ENCODE assay signal across 13 cellular contexts in genomic region chr3:100891033-100891432, GRCh38.
DNase-seq lines count a peak whose midpoint lies in the region; ATAC-seq and TF ChIP-seq lines count a peak whose summit lies in the region.
"Had no signal": no experiment of that assay in that cellular context is flagged by ENCODE, and none has a peak within 500 bp of the region (broad histone marks: within the 10 kb centered on the region; RNA-seq: fewer than 3 reads in every experiment).

No MANE protein-coding gene starts in this region.

- no peak overlapping the region for H2BK120ac ChIP-seq in IMR-90 (ENCODE audit: low read depth, low read length)

- no peak overlapping the region for H4K8ac ChIP-seq in IMR-90 (ENCODE audit: low read depth in 2 of 2, low read length in 2 of 2)

- H2BK5ac ChIP-seq in IMR-90 (ENCODE audit: low read depth, low read length, poor library complexity, severe bottlenecking): no peak overlapping the region

- TF ChIP-seq CTCF in IMR-90 (conservative IDR thresholded peaks at IDR 0.05; ENCODE audit: low read depth, low read length) (peak; percentile 66), kidney epithelial cell (IDR thresholded peaks at IDR 0.05; ENCODE audit: insufficient read depth, low read length, poor library complexity, severe bottlenecking) (peak; percentile 6), dorsolateral prefrontal cortex (IDR thresholded peaks at IDR 0.05 in 54 of 56, conservative IDR thresholded peaks at IDR 0.05 in 2 of 56; ENCODE audit: low read depth in 1 of 56, partially characterized antibody in 56 of 56) (peak in 5 of 56 donors; percentile 6 to 18 (median 10))

- ATAC-seq in IMR-90 (ENCODE audit: low read depth) (peak; percentile 77), HG02588 (IDR thresholded peaks at IDR 0.05; ENCODE audit: unreplicated experiment) (no peak)
- ATAC-seq: stimulated activated naive B cell treated with anti-CD40 and anti-IgM and Interleukin-4, amounts not matched to agents 10 μg/mL and 1 μg/mL and 100 μg/mL, for 72 hours had no signal

- no peaks in the 10 kb centered on the region for H4K20me1 ChIP-seq in IMR-90 (ENCODE audit: insufficient read depth, low read length)

- H3K4ac ChIP-seq in IMR-90 (ENCODE audit: low read depth, low read length): no peak overlapping the region

- no peak overlapping the region for H3K18ac ChIP-seq in IMR-90 (ENCODE audit: low read depth, low read length)

- H3K27ac ChIP-seq in IMR-90 (ENCODE audit: insufficient read depth, low read length) (no peak overlapping the region), dorsolateral prefrontal cortex (no peak overlapping the region)

- no peak overlapping the region for H2AK9ac ChIP-seq in IMR-90 (replicated peaks; ENCODE audit: low read depth, low read length, poor library complexity)

- no peak overlapping the region for H4K91ac ChIP-seq in IMR-90 (ENCODE audit: insufficient read depth, low read depth, low read length)

- no CpG with 5 or more reads among the region's 2 CpGs for WGBS in IMR-90 (ENCODE audit: extremely low coverage in 2 of 2, insufficient read length in 1 of 2), 2 experiments

- no peak overlapping the region for H2BK20ac ChIP-seq in IMR-90 (ENCODE audit: low read depth, low read length)

- CTCF ChIA-PET in IMR-90 (lab: Yijun Ruan, JAX): interaction anchor here (4.2 kb wide), 1 partner anchor 305 kb away, joined by 30 read pairs; no protein-coding TSS in a partner anchor

- H3K4me2 ChIP-seq in IMR-90 (ENCODE audit: low read depth, low read length): no peak overlapping the region

- H2AK5ac ChIP-seq in IMR-90 (ENCODE audit: low read depth, low read length): no peak overlapping the region

- no TSS peak for BruUV-seq in IMR-90 (replicated peaks; lab: Mats Ljungman, UMichigan)

- no peak overlapping the region for H4K5ac ChIP-seq in IMR-90 (ENCODE audit: low read depth, low read length)

- TF ChIP-seq RAD21 in IMR-90 (IDR thresholded peaks at IDR 0.05; ENCODE audit: low read length): peak; percentile 75

- H3K36me3 ChIP-seq in IMR-90 (ENCODE audit: control insufficient read depth, insufficient read depth, low read length): no peaks in the 10 kb centered on the region
- no peaks in the 10 kb centered on the region for H3K36me3 ChIP-seq in kidney epithelial cell (ENCODE audit: control insufficient read depth, insufficient read depth, low read length)

- POLR2A ChIA-PET in IMR-90 (lab: Charles Lee; ENCODE audit: unreplicated experiment): no interaction called here

- H3K14ac ChIP-seq in IMR-90 (replicated peaks; ENCODE audit: low read depth, low read length): no peak overlapping the region

- H3K9ac ChIP-seq in IMR-90 (ENCODE audit: low read depth, low read length): no peak overlapping the region

- H2AFZ ChIP-seq in IMR-90 (replicated peaks; ENCODE audit: low read length, poor library complexity): no peak overlapping the region

- no peaks in the 10 kb centered on the region for H3K9me3 ChIP-seq in IMR-90 (ENCODE audit: control insufficient read depth, insufficient read depth, low read length)

- dilution Hi-C loops in IMR-90 (cut with HindIII; ENCODE audit: low sequenced_read_pairs, unreplicated experiment): no loop called here

- DNase-seq in COLO829 (ENCODE audit: low spot score) (peak; percentile 54), IMR-90 (peak; percentile 82), astrocyte of the hippocampus (ENCODE audit: low read depth, low spot score) (peak; percentile 34), kidney epithelial cell (ENCODE audit: low read depth) (no peak), dorsolateral prefrontal cortex (no peak), NCI-H345 (lab: John Stamatoyannopoulos, UW) (no peak)
- no peak for DNase-seq in stimulated activated CD4-positive, alpha-beta T cell treated with anti-CD3 and anti-CD28 coated beads, Interleukin-2, amount 100 ng/mL, for 48 hours
- DNase-seq: activated B cell treated with CpG ODN at 0.5 μM for 24 hours; activated naive CD8-positive, alpha-beta T cell treated with anti-CD3 and anti-CD28 coated beads for 36 hours; KBM-7; stimulated activated CD4-positive, alpha-beta T cell treated with anti-CD3 and anti-CD28 coated beads, Interleukin-12 subunit alpha, Interleukin-12 subunit beta, amount 100 ng/mL, for 4 hours; stimulated activated naive B cell treated with anti-CD40 and anti-IgM and Interleukin-4, amounts not matched to agents 10 μg/mL and 1 μg/mL and 100 μg/mL, for 72 hours had no signal

- in situ Hi-C loops in IMR-90 (cut with MboI; ENCODE audit: low sequenced_read_pairs): loop anchor here (5.0 kb wide), 1 partner anchor 301 kb away; no protein-coding TSS in a partner anchor

- no peaks in the 10 kb centered on the region for H3K4me1 ChIP-seq in IMR-90 (ENCODE audit: control insufficient read depth, insufficient read depth, low read length)

- intact Hi-C loops in IMR-90 (cut with micrococcal nuclease) (loop anchor here (2.0 to 10.0 kb wide), 4 partner anchors 154 to 674 kb away; partner anchors contain the start of gene TRMT10C), dorsolateral prefrontal cortex (cut with DNase I) (no loop called here)

- H3K79me1 ChIP-seq in IMR-90 (ENCODE audit: low read depth in 1 of 2, low read length in 2 of 2): no peaks in the 10 kb centered on the region

- H3K4me3 ChIP-seq in IMR-90 (ENCODE audit: insufficient read depth, low read depth, low read length) (no peak overlapping the region), kidney epithelial cell (ENCODE audit: low read depth, low read length) (no peak overlapping the region), dorsolateral prefrontal cortex (no peak overlapping the region)

- no peak overlapping the region for H3K23ac ChIP-seq in IMR-90 (ENCODE audit: low read depth, low read length)

- no peak overlapping the region for H2BK15ac ChIP-seq in IMR-90 (ENCODE audit: low read depth, low read length)

- no peak overlapping the region for H3K56ac ChIP-seq in IMR-90 (ENCODE audit: extremely low read depth, insufficient read depth, low read length)

- no peak for TF ChIP-seq POLR2A in IMR-90 (IDR thresholded peaks at IDR 0.05; ENCODE audit: low read depth, low read length)

- no peaks in the 10 kb centered on the region for H3K27me3 ChIP-seq in IMR-90 (ENCODE audit: control insufficient read depth, insufficient read depth, low read length)
- no peaks in the 10 kb centered on the region for H3K27me3 ChIP-seq in kidney epithelial cell (ENCODE audit: control insufficient read depth, insufficient read depth, low read length)
- peaks cover 0 to 5% (median 0%) of the 10 kb centered on the region in 45 donors for H3K27me3 ChIP-seq in dorsolateral prefrontal cortex

- no peaks in the 10 kb centered on the region for H3K9me1 ChIP-seq in IMR-90 (ENCODE audit: insufficient read depth, low read length)

TF ChIP-seq in IMR-90, 13 proteins besides CTCF, POLR2A, EP300 and RAD21:
- TF ChIP-seq MAFK (IDR thresholded peaks at IDR 0.05; ENCODE audit: low read depth, low read length) (peak; percentile 60; the same call in 1 of the 2 replicates), NFE2L2 (IDR thresholded peaks at IDR 0.05; ENCODE audit: low read depth, low read length) (peak; percentile 23; the same call in 1 of the 2 replicates), CEBPB (IDR thresholded peaks at IDR 0.05; ENCODE audit: low read depth, low read length) (no peak), CHD1 (IDR thresholded peaks at IDR 0.05; ENCODE audit: low read depth, low read length) (no peak), SMC3 (IDR thresholded peaks at IDR 0.05; ENCODE audit: low read depth, low read length) (peak; percentile 74), BHLHE40 (IDR thresholded peaks at IDR 0.05; ENCODE audit: low read depth, low read length) (0 out of 2 replicates have a peak, but pooled peaks have one; percentile 31), FOS (IDR thresholded peaks at IDR 0.05; ENCODE audit: low read depth, low read length) (no peak)
- TF ChIP-seq, protein P1, sequence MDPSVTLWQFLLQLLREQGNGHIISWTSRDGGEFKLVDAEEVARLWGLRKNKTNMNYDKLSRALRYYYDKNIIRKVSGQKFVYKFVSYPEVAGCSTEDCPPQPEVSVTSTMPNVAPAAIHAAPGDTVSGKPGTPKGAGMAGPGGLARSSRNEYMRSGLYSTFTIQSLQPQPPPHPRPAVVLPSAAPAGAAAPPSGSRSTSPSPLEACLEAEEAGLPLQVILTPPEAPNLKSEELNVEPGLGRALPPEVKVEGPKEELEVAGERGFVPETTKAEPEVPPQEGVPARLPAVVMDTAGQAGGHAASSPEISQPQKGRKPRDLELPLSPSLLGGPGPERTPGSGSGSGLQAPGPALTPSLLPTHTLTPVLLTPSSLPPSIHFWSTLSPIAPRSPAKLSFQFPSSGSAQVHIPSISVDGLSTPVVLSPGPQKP (IDR thresholded peaks at IDR 0.05; ENCODE audit: borderline replicate concordance, low read depth, low read length): no peak
TF ChIP-seq in IMR-90: peak in this region for 4.

Comparison
In these comparisons a context has a peak if more than half of its experiments do, and no peak if none do; other contexts are left out.
1. DNase-seq: peak in COLO829 (single experiment), IMR-90 (single experiment) and astrocyte of the hippocampus (single experiment); none in kidney epithelial cell (single experiment), dorsolateral prefrontal cortex (0 of 10), NCI-H345 (single experiment) and stimulated activated CD4-positive, alpha-beta T cell treated with anti-CD3 and anti-CD28 coated beads, Interleukin-2, amount 100 ng/mL, for 48 hours (0 of 2).